ENCODE assay signal across 37 cellular contexts in genomic region chr6:5693588-5693987, GRCh38.
"Had no signal": no experiment of that assay in that cellular context is flagged by ENCODE, and none has a peak within 500 bp of the region (broad histone marks: within the 10 kb centered on the region; RNA-seq: fewer than 3 reads in every experiment).

No MANE protein-coding gene starts in this region.

- H3K4me3 Mint-ChIP-seq: activated B cell treated with CpG ODN at 0.5 μM for 24 hours; activated CD4-positive, alpha-beta memory T cell treated with anti-CD3 and anti-CD28 coated beads for 36 hours; activated CD4-positive, alpha-beta T cell treated with anti-CD3 and anti-CD28 coated beads for 36 hours; activated CD4-positive, alpha-beta T cell treated with anti-CD3 and anti-CD28 coated beads, Interleukin-2, amount 10 ng/mL, durations not matched to agents 24 days and 14 days; activated CD8-positive, alpha-beta memory T cell treated with anti-CD3 and anti-CD28 coated beads, Interleukin-2, amount 10 ng/mL, durations not matched to agents 7 days and 5 days; activated CD8-positive, alpha-beta T cell treated with anti-CD3 and anti-CD28 coated beads, Interleukin-2, amount 10 ng/mL, durations not matched to agents 7 days and 5 days; activated naive CD4-positive, alpha-beta T cell treated with anti-CD3 and anti-CD28 coated beads, Interleukin-2, amount 10 ng/mL, durations not matched to agents 7 days and 5 days; activated naive CD8-positive, alpha-beta T cell treated with anti-CD3 and anti-CD28 coated beads, Interleukin-2, amount 10 ng/mL, durations not matched to agents 7 days and 5 days; activated T-helper 1 cell treated with anti-CD3 and anti-CD28 coated beads, Interleukin-12 subunit alpha, Interleukin-12 subunit beta, Interleukin-2, Interleukin-4 antibody, amounts not matched to agents 30 ng/mL and 10 ng/mL and 1 ng/mL, durations not matched to agents 14 hours and 24 hours and 36 hours; brain; T-cell; T-helper 1 cell treated with Interleukin-12 subunit alpha and Interleukin-12 subunit beta and Interleukin-4 antibody, amounts not matched to agents 30 μg/mL and 1 μg/mL, for 36 hours; T-helper 2 cell treated with Interferon-gamma antibody and Interleukin-4, amounts not matched to agents 5 μg/mL and 100 μg/mL, for 36 hours had no signal

- H3K4me1 Mint-ChIP-seq: brain had no signal

- DNase-seq: activated B cell treated with CpG ODN at 0.5 μM for 24 hours; activated CD4-positive, alpha-beta memory T cell treated with anti-CD3 and anti-CD28 coated beads for 36 hours; activated CD4-positive, alpha-beta T cell treated with anti-CD3 and anti-CD28 coated beads for 36 hours; activated CD4-positive, alpha-beta T cell treated with anti-CD3 and anti-CD28 coated beads, Interleukin-2, amount 10 ng/mL, durations not matched to agents 24 days and 14 days; activated CD8-positive, alpha-beta memory T cell treated with anti-CD3 and anti-CD28 coated beads, Interleukin-2, amount 10 ng/mL, durations not matched to agents 7 days and 5 days; activated CD8-positive, alpha-beta memory T cell treated with anti-CD3 and anti-CD28 coated beads, Interleukin-2, amount 50 U/mL, for 4 hours; activated CD8-positive, alpha-beta T cell treated with anti-CD3 and anti-CD28 coated beads, Interleukin-2, amount 10 ng/mL, durations not matched to agents 7 days and 5 days; activated gamma-delta T cell; activated naive CD4-positive, alpha-beta T cell; activated naive CD4-positive, alpha-beta T cell treated with anti-CD3 and anti-CD28 coated beads, Interleukin-2, amount 10 ng/mL, durations not matched to agents 7 days and 5 days; activated naive CD8-positive, alpha-beta T cell treated with anti-CD3 and anti-CD28 coated beads, Interleukin-2, amount 10 ng/mL, durations not matched to agents 7 days and 5 days; activated T-cell treated with anti-CD3 and anti-CD28 coated beads, Interleukin-2, amount 50 U/mL, for 1 hour; activated T-cell treated with anti-CD3 and anti-CD28 coated beads, Interleukin-2, amount 50 U/mL, for 48 hours; central memory CD4-positive, alpha-beta T cell; cerebellar nuclear complex; colonic mucosa; effector CD8-positive, alpha-beta T cell; foreskin keratinocyte; gastrocnemius medialis; glutamatergic neuron; heart left ventricle; T-cell; T1000; WERI-Rb-1 had no signal

- H3K27me3 Mint-ChIP-seq: activated B cell treated with CpG ODN at 0.5 μM for 24 hours; activated CD4-positive, alpha-beta memory T cell treated with anti-CD3 and anti-CD28 coated beads for 36 hours; activated CD4-positive, alpha-beta T cell treated with anti-CD3 and anti-CD28 coated beads for 36 hours; activated CD4-positive, alpha-beta T cell treated with anti-CD3 and anti-CD28 coated beads, Interleukin-2, amount 10 ng/mL, durations not matched to agents 24 days and 14 days; activated CD8-positive, alpha-beta memory T cell treated with anti-CD3 and anti-CD28 coated beads, Interleukin-2, amount 10 ng/mL, durations not matched to agents 7 days and 5 days; activated naive CD4-positive, alpha-beta T cell treated with anti-CD3 and anti-CD28 coated beads, Interleukin-2, amount 10 ng/mL, durations not matched to agents 7 days and 5 days; activated naive CD8-positive, alpha-beta T cell treated with anti-CD3 and anti-CD28 coated beads, Interleukin-2, amount 10 ng/mL, durations not matched to agents 7 days and 5 days; T-cell had no signal

- H3K27me3 ChIP-seq: ascending aorta, breast epithelium, cardiac muscle cell, colonic mucosa, foreskin keratinocyte, gastrocnemius medialis, heart left ventricle had no signal

- H3K4me3 ChIP-seq: ascending aorta, breast epithelium, cardiac muscle cell, colonic mucosa, gastrocnemius medialis, heart left ventricle had no signal

- FAIRE-seq: endometrium, endothelial cell of umbilical vein had no signal

- H3K36me3 ChIP-seq: ascending aorta, breast epithelium, cardiac muscle cell, colonic mucosa, gastrocnemius medialis, heart left ventricle, WERI-Rb-1 had no signal

- H3K9me3 ChIP-seq: ascending aorta, colonic mucosa, gastrocnemius medialis had no signal

- H3K4me1 ChIP-seq: ascending aorta, breast epithelium, colonic mucosa, foreskin keratinocyte, gastrocnemius medialis had no signal

- H3K27ac ChIP-seq: ascending aorta, breast epithelium, cardiac muscle cell, colonic mucosa, epithelial cell of prostate, foreskin keratinocyte, gastrocnemius medialis, heart left ventricle, WERI-Rb-1 had no signal

- ATAC-seq: activated CD4-positive, alpha-beta T cell treated with anti-CD3 and anti-CD28 coated beads for 36 hours; activated CD4-positive, CD25-positive, alpha-beta regulatory T cell treated with anti-CD3 and anti-CD28 coated beads, Interleukin-2, amount 50 U/mL, for 24 hours; activated CD8-positive, alpha-beta memory T cell treated with anti-CD3 and anti-CD28 coated beads, Interleukin-2, amount 10 ng/mL, durations not matched to agents 7 days and 5 days; activated CD8-positive, alpha-beta T cell treated with anti-CD3 and anti-CD28 coated beads, Interleukin-2, amount 10 ng/mL, durations not matched to agents 7 days and 5 days; activated naive CD4-positive, alpha-beta T cell treated with anti-CD3 and anti-CD28 coated beads, Interleukin-2, amount 50 U/mL, for 72 hours; foreskin keratinocyte; gastrocnemius medialis; heart left ventricle; T-cell had no signal

- H3K27ac Mint-ChIP-seq: activated B cell treated with CpG ODN at 0.5 μM for 24 hours; activated CD4-positive, alpha-beta memory T cell treated with anti-CD3 and anti-CD28 coated beads for 36 hours; activated CD4-positive, alpha-beta T cell treated with anti-CD3 and anti-CD28 coated beads for 36 hours; activated CD4-positive, alpha-beta T cell treated with anti-CD3 and anti-CD28 coated beads, Interleukin-2, amount 10 ng/mL, durations not matched to agents 24 days and 14 days; activated CD8-positive, alpha-beta memory T cell treated with anti-CD3 and anti-CD28 coated beads, Interleukin-2, amount 10 ng/mL, durations not matched to agents 7 days and 5 days; activated CD8-positive, alpha-beta T cell treated with anti-CD3 and anti-CD28 coated beads, Interleukin-2, amount 10 ng/mL, durations not matched to agents 7 days and 5 days; activated naive CD4-positive, alpha-beta T cell treated with anti-CD3 and anti-CD28 coated beads, Interleukin-2, amount 10 ng/mL, durations not matched to agents 7 days and 5 days; activated naive CD4-positive, alpha-beta T cell treated with anti-CD3 and anti-CD28 coated beads, Interleukin-2, amount 50 U/mL, for 72 hours; activated naive CD8-positive, alpha-beta T cell treated with anti-CD3 and anti-CD28 coated beads, Interleukin-2, amount 10 ng/mL, durations not matched to agents 7 days and 5 days; activated T-helper 1 cell treated with anti-CD3 and anti-CD28 coated beads, Interleukin-12 subunit alpha, Interleukin-12 subunit beta, Interleukin-2, Interleukin-4 antibody, amounts not matched to agents 30 ng/mL and 10 ng/mL and 1 ng/mL, durations not matched to agents 14 hours and 24 hours and 36 hours; activated T-helper 2 cell treated with anti-CD3 and anti-CD28 coated beads, Interferon-gamma antibody, Interleukin-2, Interleukin-4, amounts not matched to agents 10 μg/mL and 5 μg/mL and 100 μg/mL, durations not matched to agents 14 hours and 24 hours and 36 hours; brain; T-helper 1 cell treated with Interleukin-12 subunit alpha and Interleukin-12 subunit beta and Interleukin-4 antibody, amounts not matched to agents 30 μg/mL and 1 μg/mL, for 36 hours; T-helper 2 cell treated with Interferon-gamma antibody and Interleukin-4, amounts not matched to agents 5 μg/mL and 100 μg/mL, for 36 hours had no signal
